ENCODE assay signal across 8 cellular contexts in the genomic region with DNA sequence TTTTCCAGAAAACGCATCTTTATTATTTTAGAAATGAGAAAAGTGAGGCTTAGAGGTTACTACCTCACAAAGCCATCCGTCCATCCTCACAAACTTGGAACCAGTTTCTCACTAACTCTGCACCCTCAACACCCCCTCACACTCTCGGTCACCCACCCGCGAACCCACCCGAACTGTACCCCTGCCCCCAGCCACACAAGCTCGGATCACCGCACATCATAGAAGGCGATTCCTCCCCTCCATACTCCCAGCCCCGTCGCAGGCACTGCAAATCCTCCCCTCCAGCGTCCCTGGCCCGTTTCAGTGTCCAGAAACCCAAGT. TPM values are rescaled to one million over a fixed set of nuclear protein-coding genes. Genes with fewer than 3 reads are reported as not detected.
DNase-seq lines count a peak whose midpoint lies in the region; ATAC-seq and TF ChIP-seq lines count a peak whose summit lies in the region.

No MANE protein-coding gene starts in this region.

- peaks cover 0 to 60% (median 20%) of the 10 kb centered on the region in 12 donors for H3K9me3 ChIP-seq in heart left ventricle
- H3K9me3 ChIP-seq in lung (ENCODE audit: control insufficient read depth in 2 of 2, insufficient read depth in 1 of 2, low read length in 1 of 2): peaks cover 0 to 12% of the 10 kb centered on the region in 2 donors

- intact Hi-C loops in heart left ventricle (cut with DNase I): loop anchor here in 3 of 10 donors (5.0 to 10.0 kb wide), 4 partner anchors 44 to 324 kb away; a partner anchor contains a TSS
- intact Hi-C loops in left ventricle myocardium superior (cut with micrococcal nuclease): no loop called here

- in situ Hi-C loops in astrocyte of the spinal cord (cut with HindIII; ENCODE audit: low sequenced_read_pairs) (no loop called here), ACHN (cut with HindIII; ENCODE audit: low pct_ligation_motif_present, low pct_unique_long_range_greater_than_20kb, low sequenced_read_pairs) (no loop called here)

- DNase-seq in heart left ventricle: no peak
- DNase-seq in left ventricle myocardium superior: no peak
- DNase-seq in astrocyte of the spinal cord (ENCODE audit: low read depth, low spot score): no peak
- DNase-seq in lung (ENCODE audit: low spot score): no peak
- no peak for DNase-seq in NCI-H524 treated with DMSO at 0.1 percent for 48 hours (lab: John Stamatoyannopoulos, UW)
- no peak for DNase-seq in NCI-H1417 treated with DMSO at 0.1 percent for 48 hours (lab: John Stamatoyannopoulos, UW)
- DNase-seq in ACHN: no peak

- H3K27me3 ChIP-seq in heart left ventricle (no peaks in the 10 kb centered on the region), lung (ENCODE audit: control insufficient read depth, insufficient read depth) (no peaks in the 10 kb centered on the region)

- peak in 1 of 4 donors; percentile 7 for ATAC-seq in heart left ventricle
- no peak for ATAC-seq in left ventricle myocardium superior
- no peak for ATAC-seq in lung (ENCODE audit: insufficient read depth, low FRiP score)

- 0 to 3% (median 1%) methylated on average over 13 of the region's 13 CpGs for WGBS in heart left ventricle, 4 donors
- 0% methylated on average over 13 of the region's 13 CpGs for WGBS in lung, 2 donors
- under 1% methylated on average over 13 of the region's 13 CpGs for WGBS in urinary bladder

- TF ChIP-seq CTCF in heart left ventricle (IDR thresholded peaks at IDR 0.05) (no peak), astrocyte of the spinal cord (IDR thresholded peaks at IDR 0.05; ENCODE audit: low read depth, low read length) (no peak), lung (IDR thresholded peaks at IDR 0.05; ENCODE audit: control extremely low read depth, extremely low read depth) (no peak)

- H3K36me3 ChIP-seq in heart left ventricle (peaks cover 0 to 47% (median 18%) of the 10 kb centered on the region in 9 donors), lung (ENCODE audit: control insufficient read depth in 2 of 2, insufficient read depth in 2 of 2, low read length in 2 of 2) (peaks cover 5 to 8% of the 10 kb centered on the region in 2 donors), urinary bladder (ENCODE audit: insufficient read depth) (peaks cover 1% of the 10 kb centered on the region)

- TF ChIP-seq POLR2A in heart left ventricle (IDR thresholded peaks at IDR 0.05): no peak

- H3K4me1 ChIP-seq in heart left ventricle: peaks cover 0 to 26% (median 15%) of the 10 kb centered on the region in 12 donors
- peaks cover 4% of the 10 kb centered on the region in 2 donors for H3K4me1 ChIP-seq in lung (ENCODE audit: control insufficient read depth in 2 of 2, insufficient read depth in 2 of 2, low read length in 2 of 2)
- peaks cover 2% of the 10 kb centered on the region for H3K4me1 ChIP-seq in urinary bladder (ENCODE audit: insufficient read depth)

- H3K27ac ChIP-seq in heart left ventricle (peak overlapping the region; percentile 73 to 99 (median 94)), lung (ENCODE audit: low read depth in 1 of 2, low read length in 1 of 2) (peak overlapping the region; percentile 93 to 95), urinary bladder (ENCODE audit: low read depth) (peak overlapping the region; percentile 86)

- H3K4me3 ChIP-seq in heart left ventricle: peak overlapping the region; percentile 40 to 89 (median 74)
- H3K4me3 ChIP-seq in astrocyte of the spinal cord (ENCODE audit: low read depth, low read length): peak overlapping the region; percentile 90
- peak overlapping the region; percentile 71 for H3K4me3 ChIP-seq in lung
- peak overlapping the region; percentile 65 for H3K4me3 ChIP-seq in urinary bladder (ENCODE audit: low read depth, low read length)

RNA-seq across cellular contexts. Expression of a gene that starts 0.2 kb away (rescaled TPM):
- 10 to 100 TPM in 4 of 9 donors, 1 to 10 TPM in 5; 5.2 to 13.7 (median 8.5) TPM for total RNA-seq in heart left ventricle
- 1 to 10 TPM; 3.4 to 5.7 TPM for polyA plus RNA-seq in heart left ventricle
- 7.5 TPM for total RNA-seq in left ventricle myocardium superior
- total RNA-seq in lung: 10 to 100 TPM in 1 of 2 donors, 1 to 10 TPM in 1; 9.6 to 28.3 TPM
- 1 to 10 TPM; 3.0 to 3.1 TPM for polyA plus RNA-seq in lung
- 52.5 TPM for total RNA-seq in urinary bladder
- 5.7 TPM for polyA plus RNA-seq in urinary bladder

RNA-seq across cellular contexts. Expression of a gene that starts 38.5 kb away (rescaled TPM):
- 10 to 100 TPM in 4 of 9 donors, 1 to 10 TPM in 5; 6.6 to 14.0 (median 8.4) TPM for total RNA-seq in heart left ventricle
- 1 to 10 TPM; 3.7 to 7.4 TPM for polyA plus RNA-seq in heart left ventricle
- 12.2 TPM for total RNA-seq in left ventricle myocardium superior
- total RNA-seq in lung: 10 to 100 TPM; 10.5 to 21.9 TPM
- 1 to 10 TPM; 2.3 to 6.3 TPM for polyA plus RNA-seq in lung
- total RNA-seq in urinary bladder: 39.4 TPM
- 6.0 TPM for polyA plus RNA-seq in urinary bladder

RNA-seq across cellular contexts. Expression of a gene that starts 45.3 kb away (rescaled TPM):
- total RNA-seq in heart left ventricle: 10 to 100 TPM; 10.0 to 17.8 (median 13.5) TPM
- 1 to 10 TPM; 7.2 to 7.8 TPM for polyA plus RNA-seq in heart left ventricle
- 16.9 TPM for total RNA-seq in left ventricle myocardium superior
- total RNA-seq in lung: 10 to 100 TPM in 1 of 2 donors, 1 to 10 TPM in 1; 7.1 to 26.4 TPM
- 1 to 10 TPM; 2.5 to 6.1 TPM for polyA plus RNA-seq in lung
- total RNA-seq in urinary bladder: 36.2 TPM
- polyA plus RNA-seq in urinary bladder: 6.4 TPM
